1 cellular context compared by ENCODE assay signal in the genomic region with DNA sequence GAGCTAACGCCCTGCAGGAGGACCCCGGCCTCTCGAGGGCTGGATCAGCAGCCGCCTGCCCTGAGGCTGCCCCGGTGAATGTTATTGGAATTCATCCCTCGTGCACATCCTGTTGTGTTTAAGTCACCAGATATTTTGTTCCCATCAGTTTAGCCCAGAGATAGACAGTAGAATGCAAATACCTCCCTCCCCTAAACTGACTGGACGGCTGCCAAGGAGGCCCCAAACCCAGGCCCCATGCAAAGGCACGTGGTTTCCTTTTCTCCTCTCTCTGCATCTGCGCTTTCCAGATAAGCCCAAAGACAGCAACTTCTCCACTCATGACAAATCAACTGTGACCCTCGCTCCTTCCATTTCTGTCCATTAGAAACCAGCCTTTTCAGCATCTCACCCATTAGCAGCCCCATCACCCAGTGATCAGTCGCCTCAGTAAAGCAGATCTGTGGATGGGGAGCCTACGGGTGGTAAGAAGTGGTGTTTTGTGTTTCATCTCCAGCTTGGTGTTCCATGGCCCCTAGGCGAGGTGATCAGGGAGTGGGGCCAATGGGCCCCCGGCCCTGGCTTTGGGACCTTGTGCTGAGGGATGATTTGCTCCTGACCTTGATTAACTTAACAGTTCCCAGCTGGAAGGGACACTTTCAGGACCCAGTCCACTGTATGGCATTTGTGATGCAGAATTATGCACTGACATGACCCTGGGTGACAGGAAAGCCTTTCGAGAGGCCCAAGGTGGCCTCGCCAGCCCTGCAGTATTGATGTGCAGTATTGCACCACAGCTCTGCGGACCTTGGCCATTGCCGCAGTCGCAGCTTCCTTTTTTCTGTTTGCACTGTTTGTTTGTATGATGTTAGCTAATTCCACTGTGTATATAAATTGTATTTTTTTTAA.
TF ChIP-seq lines count a peak whose summit lies in the region.

No MANE protein-coding gene starts in this region.

TF ChIP-seq in HepG2, 621 proteins besides CTCF, POLR2A, EP300 and RAD21 (continued from another document and continues in another):
- TF ChIP-seq GABPA (IDR thresholded peaks at IDR 0.05; ENCODE audit: low read depth, low read length) (no peak), GABPA (CRISPR knock-in tag; IDR thresholded peaks at IDR 0.05; ENCODE audit: low read depth) (peak; percentile 52), GATA4 (IDR thresholded peaks at IDR 0.05; ENCODE audit: borderline replicate concordance, low read depth) (no peak; the same call in 1 of the 2 replicates), KLF16 (CRISPR knock-in tag; IDR thresholded peaks at IDR 0.05) (peak in 1 of 2 experiments; percentile 40; a peak in 1 of 4 replicates), FOXM1 (CRISPR knock-in tag; IDR thresholded peaks at IDR 0.05) (no peak), BHLHE40 (IDR thresholded peaks at IDR 0.05; ENCODE audit: low read length) (peak; percentile 62), ZNF296 (CRISPR knock-in tag; conservative IDR thresholded peaks at IDR 0.05) (peak; percentile 52; the same call in 1 of the 2 replicates), ZNF839 (CRISPR knock-in tag; IDR thresholded peaks at IDR 0.05; ENCODE audit: borderline replicate concordance) (no peak), ZNF224 (CRISPR knock-in tag; IDR thresholded peaks at IDR 0.05) (0 out of 2 replicates have a peak, but pooled peaks have one; percentile 13), ZBTB21 (CRISPR knock-in tag; IDR thresholded peaks at IDR 0.05) (no peak), SMAD1 (CRISPR knock-in tag; IDR thresholded peaks at IDR 0.05; ENCODE audit: borderline replicate concordance, low read depth) (0 out of 2 replicates have a peak, but pooled peaks have one; percentile 21), FOXJ3 (CRISPR knock-in tag; IDR thresholded peaks at IDR 0.05; ENCODE audit: borderline replicate concordance) (peak; percentile 92), ZNF235 (CRISPR knock-in tag; IDR thresholded peaks at IDR 0.05; ENCODE audit: borderline replicate concordance) (no peak), ISL2 (CRISPR knock-in tag; IDR thresholded peaks at IDR 0.05) (peak; percentile 86; the same call in 1 of the 2 replicates), ZNF101 (CRISPR knock-in tag; IDR thresholded peaks at IDR 0.05; ENCODE audit: borderline replicate concordance, low read depth) (no peak), ZNF20 (CRISPR knock-in tag; IDR thresholded peaks at IDR 0.05) (no peak), RFXAP (CRISPR knock-in tag; IDR thresholded peaks at IDR 0.05; ENCODE audit: borderline replicate concordance) (peak; percentile 82), MLLT10 (CRISPR knock-in tag; IDR thresholded peaks at IDR 0.05) (no peak), ZNF335 (CRISPR knock-in tag; IDR thresholded peaks at IDR 0.05) (0 out of 2 replicates have a peak, but pooled peaks have one; percentile 37), NR2F2 (IDR thresholded peaks at IDR 0.05; ENCODE audit: borderline replicate concordance, low read depth) (peak; percentile 83), ZSCAN25 (CRISPR knock-in tag; IDR thresholded peaks at IDR 0.05) (peak; percentile 85), PHF21A (CRISPR knock-in tag; IDR thresholded peaks at IDR 0.05) (peak; percentile 94), NR3C1 (CRISPR knock-in tag; IDR thresholded peaks at IDR 0.05) (no peak), MEIS2 (CRISPR knock-in tag; IDR thresholded peaks at IDR 0.05) (peak; percentile 93), ZNF543 (CRISPR knock-in tag; IDR thresholded peaks at IDR 0.05) (peak; percentile 83), DNMT1 (CRISPR knock-in tag; IDR thresholded peaks at IDR 0.05) (no peak), ZNF749 (CRISPR knock-in tag; IDR thresholded peaks at IDR 0.05; ENCODE audit: borderline replicate concordance) (no peak), KAT7 (CRISPR knock-in tag; IDR thresholded peaks at IDR 0.05; ENCODE audit: borderline replicate concordance) (no peak), JUND (CRISPR knock-in tag; IDR thresholded peaks at IDR 0.05) (no peak), NFKBIZ (CRISPR knock-in tag; IDR thresholded peaks at IDR 0.05) (peak; percentile 66; the same call in 1 of the 2 replicates), RFX1 (IDR thresholded peaks at IDR 0.05) (no peak), ZFY (CRISPR knock-in tag; IDR thresholded peaks at IDR 0.05) (peak; percentile 58; the same call in 1 of the 2 replicates), ZSCAN12 (CRISPR knock-in tag; IDR thresholded peaks at IDR 0.05) (no peak), ZNF292 (CRISPR knock-in tag; IDR thresholded peaks at IDR 0.05; ENCODE audit: borderline replicate concordance, low read depth) (peak; percentile 52; the same call in 1 of the 2 replicates), AGO2 (optimal IDR thresholded peaks at IDR 0.05; ENCODE audit: low read depth, low read length) (no peak)
- TF ChIP-seq, protein P1, sequence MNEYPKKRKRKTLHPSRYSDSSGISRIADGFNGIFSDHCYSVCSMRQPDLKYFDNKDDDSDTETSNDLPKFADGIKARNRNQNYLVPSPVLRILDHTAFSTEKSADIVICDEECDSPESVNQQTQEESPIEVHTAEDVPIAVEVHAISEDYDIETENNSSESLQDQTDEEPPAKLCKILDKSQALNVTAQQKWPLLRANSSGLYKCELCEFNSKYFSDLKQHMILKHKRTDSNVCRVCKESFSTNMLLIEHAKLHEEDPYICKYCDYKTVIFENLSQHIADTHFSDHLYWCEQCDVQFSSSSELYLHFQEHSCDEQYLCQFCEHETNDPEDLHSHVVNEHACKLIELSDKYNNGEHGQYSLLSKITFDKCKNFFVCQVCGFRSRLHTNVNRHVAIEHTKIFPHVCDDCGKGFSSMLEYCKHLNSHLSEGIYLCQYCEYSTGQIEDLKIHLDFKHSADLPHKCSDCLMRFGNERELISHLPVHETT (CRISPR knock-in tag; conservative IDR thresholded peaks at IDR 0.05): peak; percentile 57; the same call in 1 of the 2 replicates
- TF ChIP-seq, protein P2, sequence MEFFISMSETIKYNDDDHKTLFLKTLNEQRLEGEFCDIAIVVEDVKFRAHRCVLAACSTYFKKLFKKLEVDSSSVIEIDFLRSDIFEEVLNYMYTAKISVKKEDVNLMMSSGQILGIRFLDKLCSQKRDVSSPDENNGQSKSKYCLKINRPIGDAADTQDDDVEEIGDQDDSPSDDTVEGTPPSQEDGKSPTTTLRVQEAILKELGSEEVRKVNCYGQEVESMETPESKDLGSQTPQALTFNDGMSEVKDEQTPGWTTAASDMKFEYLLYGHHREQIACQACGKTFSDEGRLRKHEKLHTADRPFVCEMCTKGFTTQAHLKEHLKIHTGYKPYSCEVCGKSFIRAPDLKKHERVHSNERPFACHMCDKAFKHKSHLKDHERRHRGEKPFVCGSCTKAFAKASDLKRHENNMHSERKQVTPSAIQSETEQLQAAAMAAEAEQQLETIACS (CRISPR knock-in tag; IDR thresholded peaks at IDR 0.05): no peak
- TF ChIP-seq, protein P3, sequence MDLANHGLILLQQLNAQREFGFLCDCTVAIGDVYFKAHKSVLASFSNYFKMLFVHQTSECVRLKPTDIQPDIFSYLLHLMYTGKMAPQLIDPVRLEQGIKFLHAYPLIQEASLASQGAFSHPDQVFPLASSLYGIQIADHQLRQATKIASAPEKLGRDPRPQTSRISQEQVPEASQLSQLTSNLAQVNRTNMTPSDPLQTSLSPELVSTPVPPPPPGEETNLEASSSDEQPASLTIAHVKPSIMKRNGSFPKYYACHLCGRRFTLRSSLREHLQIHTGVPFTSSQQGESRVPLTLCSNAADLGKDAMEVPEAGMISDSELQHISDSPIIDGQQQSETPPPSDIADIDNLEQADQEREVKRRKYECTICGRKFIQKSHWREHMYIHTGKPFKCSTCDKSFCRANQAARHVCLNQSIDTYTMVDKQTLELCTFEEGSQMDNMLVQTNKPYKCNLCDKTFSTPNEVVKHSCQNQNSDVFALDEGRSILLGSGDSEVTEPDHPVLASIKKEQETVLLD (CRISPR knock-in tag; IDR thresholded peaks at IDR 0.05; ENCODE audit: low read depth): 0 out of 2 replicates have a peak, but pooled peaks have one; percentile 54
- TF ChIP-seq, protein P4, sequence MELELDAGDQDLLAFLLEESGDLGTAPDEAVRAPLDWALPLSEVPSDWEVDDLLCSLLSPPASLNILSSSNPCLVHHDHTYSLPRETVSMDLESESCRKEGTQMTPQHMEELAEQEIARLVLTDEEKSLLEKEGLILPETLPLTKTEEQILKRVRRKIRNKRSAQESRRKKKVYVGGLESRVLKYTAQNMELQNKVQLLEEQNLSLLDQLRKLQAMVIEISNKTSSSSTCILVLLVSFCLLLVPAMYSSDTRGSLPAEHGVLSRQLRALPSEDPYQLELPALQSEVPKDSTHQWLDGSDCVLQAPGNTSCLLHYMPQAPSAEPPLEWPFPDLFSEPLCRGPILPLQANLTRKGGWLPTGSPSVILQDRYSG (CRISPR knock-in tag; IDR thresholded peaks at IDR 0.05): no peak
- TF ChIP-seq, protein P5, sequence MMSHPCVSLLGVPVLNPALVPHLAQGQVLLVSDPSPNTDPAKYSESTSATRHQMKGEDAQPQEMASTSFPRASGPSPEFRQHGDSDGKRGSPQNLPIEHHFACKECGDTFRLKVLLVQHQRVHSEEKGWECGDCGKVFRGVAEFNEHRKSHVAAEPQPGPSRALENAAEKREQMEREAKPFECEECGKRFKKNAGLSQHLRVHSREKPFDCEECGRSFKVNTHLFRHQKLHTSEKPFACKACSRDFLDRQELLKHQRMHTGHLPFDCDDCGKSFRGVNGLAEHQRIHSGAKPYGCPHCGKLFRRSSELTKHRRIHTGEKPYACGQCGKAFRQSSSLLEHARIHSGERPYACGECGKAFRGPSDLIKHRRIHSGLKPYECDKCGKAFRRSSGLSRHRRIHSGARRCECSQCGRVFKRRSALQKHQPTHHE (CRISPR knock-in tag; IDR thresholded peaks at IDR 0.05; ENCODE audit: borderline replicate concordance): 0 out of 2 replicates have a peak, but pooled peaks have one; percentile 52
- TF ChIP-seq, protein P6, sequence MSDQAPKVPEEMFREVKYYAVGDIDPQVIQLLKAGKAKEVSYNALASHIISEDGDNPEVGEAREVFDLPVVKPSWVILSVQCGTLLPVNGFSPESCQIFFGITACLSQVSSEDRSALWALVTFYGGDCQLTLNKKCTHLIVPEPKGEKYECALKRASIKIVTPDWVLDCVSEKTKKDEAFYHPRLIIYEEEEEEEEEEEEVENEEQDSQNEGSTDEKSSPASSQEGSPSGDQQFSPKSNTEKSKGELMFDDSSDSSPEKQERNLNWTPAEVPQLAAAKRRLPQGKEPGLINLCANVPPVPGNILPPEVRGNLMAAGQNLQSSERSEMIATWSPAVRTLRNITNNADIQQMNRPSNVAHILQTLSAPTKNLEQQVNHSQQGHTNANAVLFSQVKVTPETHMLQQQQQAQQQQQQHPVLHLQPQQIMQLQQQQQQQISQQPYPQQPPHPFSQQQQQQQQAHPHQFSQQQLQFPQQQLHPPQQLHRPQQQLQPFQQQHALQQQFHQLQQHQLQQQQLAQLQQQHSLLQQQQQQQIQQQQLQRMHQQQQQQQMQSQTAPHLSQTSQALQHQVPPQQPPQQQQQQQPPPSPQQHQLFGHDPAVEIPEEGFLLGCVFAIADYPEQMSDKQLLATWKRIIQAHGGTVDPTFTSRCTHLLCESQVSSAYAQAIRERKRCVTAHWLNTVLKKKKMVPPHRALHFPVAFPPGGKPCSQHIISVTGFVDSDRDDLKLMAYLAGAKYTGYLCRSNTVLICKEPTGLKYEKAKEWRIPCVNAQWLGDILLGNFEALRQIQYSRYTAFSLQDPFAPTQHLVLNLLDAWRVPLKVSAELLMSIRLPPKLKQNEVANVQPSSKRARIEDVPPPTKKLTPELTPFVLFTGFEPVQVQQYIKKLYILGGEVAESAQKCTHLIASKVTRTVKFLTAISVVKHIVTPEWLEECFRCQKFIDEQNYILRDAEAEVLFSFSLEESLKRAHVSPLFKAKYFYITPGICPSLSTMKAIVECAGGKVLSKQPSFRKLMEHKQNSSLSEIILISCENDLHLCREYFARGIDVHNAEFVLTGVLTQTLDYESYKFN (CRISPR knock-in tag; conservative IDR thresholded peaks at IDR 0.05): peak; percentile 98
- TF ChIP-seq, protein P7, sequence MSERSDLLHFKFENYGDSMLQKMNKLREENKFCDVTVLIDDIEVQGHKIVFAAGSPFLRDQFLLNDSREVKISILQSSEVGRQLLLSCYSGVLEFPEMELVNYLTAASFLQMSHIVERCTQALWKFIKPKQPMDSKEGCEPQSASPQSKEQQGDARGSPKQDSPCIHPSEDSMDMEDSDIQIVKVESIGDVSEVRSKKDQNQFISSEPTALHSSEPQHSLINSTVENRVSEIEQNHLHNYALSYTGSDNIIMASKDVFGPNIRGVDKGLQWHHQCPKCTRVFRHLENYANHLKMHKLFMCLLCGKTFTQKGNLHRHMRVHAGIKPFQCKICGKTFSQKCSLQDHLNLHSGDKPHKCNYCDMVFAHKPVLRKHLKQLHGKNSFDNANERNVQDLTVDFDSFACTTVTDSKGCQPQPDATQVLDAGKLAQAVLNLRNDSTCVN (CRISPR knock-in tag; IDR thresholded peaks at IDR 0.05; ENCODE audit: borderline replicate concordance): no peak
- TF ChIP-seq, protein P8, sequence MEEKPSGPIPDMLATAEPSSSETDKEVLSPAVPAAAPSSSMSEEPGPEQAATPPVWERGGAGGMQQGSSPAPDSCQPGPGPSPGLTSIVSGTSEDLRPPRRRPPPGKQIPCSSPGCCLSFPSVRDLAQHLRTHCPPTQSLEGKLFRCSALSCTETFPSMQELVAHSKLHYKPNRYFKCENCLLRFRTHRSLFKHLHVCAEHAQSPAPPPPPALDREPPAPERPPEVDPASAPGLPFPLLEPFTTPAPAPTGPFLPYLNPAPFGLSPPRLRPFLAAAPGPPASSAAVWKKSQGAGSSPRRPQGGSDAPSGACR (CRISPR knock-in tag; IDR thresholded peaks at IDR 0.05): peak; percentile 77; the same call in 1 of the 2 replicates
- TF ChIP-seq, protein P9, sequence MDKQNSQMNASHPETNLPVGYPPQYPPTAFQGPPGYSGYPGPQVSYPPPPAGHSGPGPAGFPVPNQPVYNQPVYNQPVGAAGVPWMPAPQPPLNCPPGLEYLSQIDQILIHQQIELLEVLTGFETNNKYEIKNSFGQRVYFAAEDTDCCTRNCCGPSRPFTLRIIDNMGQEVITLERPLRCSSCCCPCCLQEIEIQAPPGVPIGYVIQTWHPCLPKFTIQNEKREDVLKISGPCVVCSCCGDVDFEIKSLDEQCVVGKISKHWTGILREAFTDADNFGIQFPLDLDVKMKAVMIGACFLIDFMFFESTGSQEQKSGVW (CRISPR knock-in tag; IDR thresholded peaks at IDR 0.05; ENCODE audit: borderline replicate concordance): no peak
